Comparison of ENCODE assay signal across 20 cellular contexts in genomic region chr16:88695218-88695617, GRCh38. TPM values are rescaled to one million over a fixed set of nuclear protein-coding genes. Genes with fewer than 3 reads are reported as not detected.
DNase-seq lines count a peak whose midpoint lies in the region; ATAC-seq and TF ChIP-seq lines count a peak whose summit lies in the region.
"Had no signal": no experiment of that assay in that cellular context is flagged by ENCODE, and none has a peak within 500 bp of the region (broad histone marks: within the 10 kb centered on the region; RNA-seq: fewer than 3 reads in every experiment).

No MANE protein-coding gene starts in this region.

- peak overlapping the region in 5 of 11 experiments; percentile 37 to 100 (median 92); a peak in 7 of 22 replicates for H3K4me2 ChIP-seq in BLaER1 treated with 17β-estradiol and CSF1 and Interleukin-3, amounts not matched to agents 10 nM and 100 nM

- H3K9me3 ChIP-seq in BLaER1 treated with 17β-estradiol and CSF1 and Interleukin-3, amounts not matched to agents 10 nM and 100 nM (replicated peaks in 1 of 11), result no peaks in the 10 kb centered on the region
- no peaks in the 10 kb centered on the region for H3K9me3 ChIP-seq in CD4-positive, alpha-beta memory T cell (ENCODE audit: control insufficient read depth in 1 of 2, low read length in 2 of 2)
- H3K9me3 ChIP-seq in neutrophil, result no peaks in the 10 kb centered on the region

- DNase-seq in CD4-positive, alpha-beta memory T cell, result no peak
- DNase-seq in activated CD8-positive, alpha-beta T cell treated with anti-CD3 and anti-CD28 coated beads, Interleukin-2, amount 10 ng/mL, durations not matched to agents 7 days and 5 days, result no peak
- no peak for DNase-seq in activated naive CD4-positive, alpha-beta T cell treated with anti-CD3 and anti-CD28 coated beads, Interleukin-2, amount 50 U/mL, for 16 hours
- DNase-seq in AML-193 (lab: John Stamatoyannopoulos, UW) (no peak), SHP77 (lab: John Stamatoyannopoulos, UW) (no peak)
- DNase-seq: DMS79 treated with DMSO at 0.1 percent for 48 hours, H7, KG1, NCI-H1105 treated with DMSO at 0.1 percent for 48 hours, NCI-H187 treated with DMSO at 0.1 percent for 48 hours, NCI-H2227 treated with DMSO at 0.1 percent for 48 hours, NCI-H510A treated with DMSO at 0.1 percent for 48 hours, NCI-H774, OCI-M1, SIG-M5 had no signal

- peak overlapping the region in 1 of 11 experiments; percentile 6; a peak in 1 of 22 replicates for H3K27ac ChIP-seq in BLaER1 treated with 17β-estradiol and CSF1 and Interleukin-3, amounts not matched to agents 10 nM and 100 nM
- H3K27ac ChIP-seq in CD4-positive, alpha-beta memory T cell (ENCODE audit: low read depth, low read length), result no peak overlapping the region
- H3K27ac ChIP-seq in neutrophil, result peak overlapping the region; percentile 100

- peaks cover 54 to 100% (median 77%) of the 10 kb centered on the region in 10 experiments for H3K4me1 ChIP-seq in BLaER1 treated with 17β-estradiol and CSF1 and Interleukin-3, amounts not matched to agents 10 nM and 100 nM
- H3K4me1 ChIP-seq in CD4-positive, alpha-beta memory T cell (ENCODE audit: insufficient read depth, low read length), result peaks cover 85% of the 10 kb centered on the region
- H3K4me1 ChIP-seq in neutrophil (ENCODE audit: control insufficient read depth in 1 of 2, insufficient read depth in 1 of 2, low read depth in 1 of 2, low read length in 1 of 2), result peaks cover 60 to 65% of the 10 kb centered on the region in 2 experiments

- CTCF ChIA-PET in CD4-positive, alpha-beta memory T cell (lab: Charles Lee; ENCODE audit: partially characterized antibody), result no interaction called here
- CTCF ChIA-PET in activated CD8-positive, alpha-beta T cell treated with anti-CD3 and anti-CD28 coated beads, Interleukin-2, amount 10 ng/mL, durations not matched to agents 7 days and 5 days (lab: Charles Lee), result interaction anchor here (0.6 kb wide), 1 partner anchor 13 kb away, joined by 3 read pairs; no protein-coding TSS in a partner anchor

- peaks cover 22% of the 10 kb centered on the region in 2 donors for H3K36me3 Mint-ChIP-seq in CD4-positive, alpha-beta memory T cell
- H3K36me3 Mint-ChIP-seq in activated CD8-positive, alpha-beta T cell treated with anti-CD3 and anti-CD28 coated beads, Interleukin-2, amount 10 ng/mL, durations not matched to agents 7 days and 5 days (ENCODE audit: low read depth), result peaks cover 27% of the 10 kb centered on the region

- H3K9ac ChIP-seq in BLaER1 treated with 17β-estradiol and CSF1 and Interleukin-3, amounts not matched to agents 10 nM and 100 nM, result peak overlapping the region in 6 of 11 experiments; percentile 6 to 35 (median 16); a peak in 3 of 22 replicates

- no peaks in the 10 kb centered on the region for H3K27me3 ChIP-seq in BLaER1 treated with 17β-estradiol and CSF1 and Interleukin-3, amounts not matched to agents 10 nM and 100 nM
- no peaks in the 10 kb centered on the region for H3K27me3 ChIP-seq in CD4-positive, alpha-beta memory T cell (ENCODE audit: insufficient read depth, low read length)
- no peaks in the 10 kb centered on the region for H3K27me3 ChIP-seq in neutrophil

- H4K20me1 ChIP-seq in BLaER1 treated with 17β-estradiol and CSF1 and Interleukin-3, amounts not matched to agents 10 nM and 100 nM, result peaks cover 6 to 46% (median 15%) of the 10 kb centered on the region in 11 experiments; a peak in 14 of 22 replicates

- POLR2A ChIA-PET in CD4-positive, alpha-beta memory T cell (lab: Charles Lee; ENCODE audit: partially characterized antibody), result interaction anchor here (1.0 to 4.1 kb wide), 3 partner anchors 9 to 62 kb away, joined by 3 to 21 read pairs (median 3); partner anchors contain the start of gene SNAI3
- POLR2A ChIA-PET in activated CD8-positive, alpha-beta T cell treated with anti-CD3 and anti-CD28 coated beads, Interleukin-2, amount 10 ng/mL, durations not matched to agents 7 days and 5 days (lab: Charles Lee), result no interaction called here

- H3K4me3 ChIP-seq in BLaER1 treated with 17β-estradiol and CSF1 and Interleukin-3, amounts not matched to agents 10 nM and 100 nM, result no peak overlapping the region
- no peak overlapping the region for H3K4me3 ChIP-seq in CD4-positive, alpha-beta memory T cell (ENCODE audit: low read length in 2 of 2)
- no peak overlapping the region for H3K4me3 ChIP-seq in neutrophil (ENCODE audit: low read depth in 1 of 2, low read length in 1 of 2)

- H3K4me1 Mint-ChIP-seq in CD4-positive, alpha-beta memory T cell, result peaks cover 24 to 78% (median 53%) of the 10 kb centered on the region in 4 donors
- peaks cover 64% of the 10 kb centered on the region for H3K4me1 Mint-ChIP-seq in activated CD8-positive, alpha-beta T cell treated with anti-CD3 and anti-CD28 coated beads, Interleukin-2, amount 10 ng/mL, durations not matched to agents 7 days and 5 days (ENCODE audit: low read depth)

- H3K4me3 Mint-ChIP-seq in CD4-positive, alpha-beta memory T cell, result no peak overlapping the region
- no peak overlapping the region for H3K4me3 Mint-ChIP-seq in activated CD8-positive, alpha-beta T cell treated with anti-CD3 and anti-CD28 coated beads, Interleukin-2, amount 10 ng/mL, durations not matched to agents 7 days and 5 days

- peaks cover 0 to 2% (median 0%) of the 10 kb centered on the region in 8 donors for H3K9me3 Mint-ChIP-seq in CD4-positive, alpha-beta memory T cell
- H3K9me3 Mint-ChIP-seq in activated CD8-positive, alpha-beta T cell treated with anti-CD3 and anti-CD28 coated beads, Interleukin-2, amount 10 ng/mL, durations not matched to agents 7 days and 5 days (ENCODE audit: insufficient read depth), result no peaks in the 10 kb centered on the region

- peaks cover 6 to 58% (median 44%) of the 10 kb centered on the region in 11 experiments; a peak in 21 of 22 replicates for H3K36me3 ChIP-seq in BLaER1 treated with 17β-estradiol and CSF1 and Interleukin-3, amounts not matched to agents 10 nM and 100 nM
- peaks cover 46% of the 10 kb centered on the region for H3K36me3 ChIP-seq in CD4-positive, alpha-beta memory T cell (ENCODE audit: insufficient read depth, low read length)
- H3K36me3 ChIP-seq in neutrophil, result peaks cover 65% of the 10 kb centered on the region

- intact Hi-C loops in CD4-positive, alpha-beta memory T cell (cut with micrococcal nuclease), result no loop called here

- no peak for ATAC-seq in activated CD8-positive, alpha-beta T cell treated with anti-CD3 and anti-CD28 coated beads, Interleukin-2, amount 10 ng/mL, durations not matched to agents 7 days and 5 days
- no peak for ATAC-seq in esophagus mucosa
- ATAC-seq: SK-N-SH treated with all-trans-retinoic acid at 6 μM for 48 hours had no signal

- TF ChIP-seq CTCF in neutrophil (IDR thresholded peaks at IDR 0.05), result no peak

- H3K27me3 Mint-ChIP-seq in CD4-positive, alpha-beta memory T cell, result no peaks in the 10 kb centered on the region
- no peaks in the 10 kb centered on the region for H3K27me3 Mint-ChIP-seq in activated CD8-positive, alpha-beta T cell treated with anti-CD3 and anti-CD28 coated beads, Interleukin-2, amount 10 ng/mL, durations not matched to agents 7 days and 5 days (ENCODE audit: low read depth)

- peak overlapping the region in 5 of 7 donors; percentile 17 to 80 (median 44) for H3K27ac Mint-ChIP-seq in CD4-positive, alpha-beta memory T cell
- H3K27ac Mint-ChIP-seq in activated CD8-positive, alpha-beta T cell treated with anti-CD3 and anti-CD28 coated beads, Interleukin-2, amount 10 ng/mL, durations not matched to agents 7 days and 5 days, result peak overlapping the region; percentile 61

RNA-seq across cellular contexts. Expression of gene SNAI3, which starts 8.9 kb away (rescaled TPM):
- 10 to 100 TPM; 14.0 to 15.7 TPM for total RNA-seq in CD4-positive, alpha-beta memory T cell
- 10 to 100 TPM; 11.6 to 22.9 TPM for polyA plus RNA-seq in CD4-positive, alpha-beta memory T cell
- 10 to 100 TPM; 13.4 to 14.3 TPM for total RNA-seq in activated CD8-positive, alpha-beta T cell treated with anti-CD3 and anti-CD28 coated beads, Interleukin-2, amount 10 ng/mL, durations not matched to agents 7 days and 5 days
- total RNA-seq in esophagus mucosa, result 0.28 TPM
- polyA plus RNA-seq: BJ had no signal

RNA-seq across cellular contexts. Expression of gene RNF166, which starts 11.0 kb away (rescaled TPM):
- 100 to 1,000 TPM; 129 to 137 TPM for total RNA-seq in CD4-positive, alpha-beta memory T cell
- polyA plus RNA-seq in CD4-positive, alpha-beta memory T cell, result 10 to 100 TPM; 90.5 to 92.9 TPM
- 100 to 1,000 TPM; 144 to 166 TPM for total RNA-seq in activated CD8-positive, alpha-beta T cell treated with anti-CD3 and anti-CD28 coated beads, Interleukin-2, amount 10 ng/mL, durations not matched to agents 7 days and 5 days
- total RNA-seq in esophagus mucosa, result 4.7 TPM

RNA-seq across cellular contexts. Expression of gene CTU2, which starts 11.1 kb away (rescaled TPM):
- 10 to 100 TPM; 20.4 to 21.1 TPM for total RNA-seq in CD4-positive, alpha-beta memory T cell
- polyA plus RNA-seq in CD4-positive, alpha-beta memory T cell, result 10 to 100 TPM; 11.5 to 13.6 TPM
- 10 to 100 TPM; 27.5 to 29.2 TPM for total RNA-seq in activated CD8-positive, alpha-beta T cell treated with anti-CD3 and anti-CD28 coated beads, Interleukin-2, amount 10 ng/mL, durations not matched to agents 7 days and 5 days
- 14.3 TPM for total RNA-seq in esophagus mucosa

RNA-seq across cellular contexts. Expression of gene MVD, which starts 32.3 kb away (rescaled TPM):
- 10 to 100 TPM; 49.2 to 57.0 TPM for total RNA-seq in CD4-positive, alpha-beta memory T cell
- polyA plus RNA-seq in CD4-positive, alpha-beta memory T cell, result 10 to 100 TPM; 15.6 to 22.7 TPM
- total RNA-seq in activated CD8-positive, alpha-beta T cell treated with anti-CD3 and anti-CD28 coated beads, Interleukin-2, amount 10 ng/mL, durations not matched to agents 7 days and 5 days, result 10 to 100 TPM; 86.0 to 96.1 TPM
- total RNA-seq in esophagus mucosa, result 154 TPM

RNA-seq across cellular contexts. Expression of gene CYBA, which starts 44.4 kb away (rescaled TPM):
- 100 to 1,000 TPM; 383 to 386 TPM for total RNA-seq in CD4-positive, alpha-beta memory T cell
- 1,000 to 10,000 TPM in 1 of 2 donors, 100 to 1,000 TPM in 1; 689 to 1,286 TPM for polyA plus RNA-seq in CD4-positive, alpha-beta memory T cell
- total RNA-seq in activated CD8-positive, alpha-beta T cell treated with anti-CD3 and anti-CD28 coated beads, Interleukin-2, amount 10 ng/mL, durations not matched to agents 7 days and 5 days, result 100 to 1,000 TPM; 568 to 599 TPM
- total RNA-seq in esophagus mucosa, result 66.3 TPM

Comparison
In these comparisons a context has a peak if more than half of its experiments do, and no peak if none do; other contexts are left out.
1. RNA of gene SNAI3, which starts 8.9 kb away (total RNA-seq): 14.0 to 15.7 TPM in CD4-positive, alpha-beta memory T cell and 13.4 to 14.3 TPM in activated CD8-positive, alpha-beta T cell treated with anti-CD3 and anti-CD28 coated beads, Interleukin-2, amount 10 ng/mL, durations not matched to agents 7 days and 5 days; 0.28 TPM in esophagus mucosa (single experiment); every median in the first group is over 10 times any median in the second.
2. RNA of gene RNF166, which starts 11.0 kb away (total RNA-seq): 144 to 166 TPM in activated CD8-positive, alpha-beta T cell treated with anti-CD3 and anti-CD28 coated beads, Interleukin-2, amount 10 ng/mL, durations not matched to agents 7 days and 5 days and 129 to 137 TPM in CD4-positive, alpha-beta memory T cell; 4.7 TPM in esophagus mucosa (single experiment); every median in the first group is over 10 times any median in the second.